In genomic region chr13:110309661-110310524, GRCh38 we compare ENCODE assay signal across 15 cellular contexts. TPM values are rescaled to one million over a fixed set of nuclear protein-coding genes. Genes with fewer than 3 reads are reported as not detected.
DNase-seq lines count a peak whose midpoint lies in the region; ATAC-seq and TF ChIP-seq lines count a peak whose summit lies in the region.
"Had no signal": no experiment of that assay in that cellular context is flagged by ENCODE, and none has a peak within 500 bp of the region (broad histone marks: within the 10 kb centered on the region; RNA-seq: fewer than 3 reads in every experiment).

No MANE protein-coding gene starts in this region.

- no peak for DNase-seq in HFF-Myc (ENCODE audit: extremely low read depth, low read depth)
- no peak for DNase-seq in chondrocyte (ENCODE audit: low spot score)
- DNase-seq in lower lobe of right lung, result no peak
- no peak for DNase-seq in NCI-H510A (lab: John Stamatoyannopoulos, UW)
- no peak for DNase-seq in SHP77 (lab: John Stamatoyannopoulos, UW)
- no peak for DNase-seq in posterior cingulate gyrus
- DNase-seq: activated naive CD4-positive, alpha-beta T cell treated with anti-CD3 and anti-CD28 coated beads for 36 hours; dermis blood vessel endothelial cell; EL; Kasumi-1; T-helper 17 cell had no signal

- H3K36me3 ChIP-seq in lower lobe of right lung (no peaks in the 10 kb centered on the region), skeletal muscle tissue (ENCODE audit: control insufficient read depth in 3 of 3, insufficient read depth in 3 of 3, low read length in 3 of 3) (peaks cover 0 to 4% (median 0%) of the 10 kb centered on the region in 3 donors)

- TF ChIP-seq CTCF in HFF-Myc (IDR thresholded peaks at IDR 0.05; ENCODE audit: low read depth, low read length, missing control alignments) (no peak), chondrocyte (IDR thresholded peaks at IDR 0.05) (no peak), lower lobe of right lung (IDR thresholded peaks at IDR 0.05) (no peak)

- no peaks in the 10 kb centered on the region for H3K9me3 Mint-ChIP-seq in chondrocyte (ENCODE audit: low read depth)
- H3K9me3 Mint-ChIP-seq: activated naive CD4-positive, alpha-beta T cell treated with anti-CD3 and anti-CD28 coated beads for 36 hours had no signal

- H3K4me3 ChIP-seq in HFF-Myc (replicated peaks; ENCODE audit: low read depth, low read length) (peak overlapping the region; percentile 87), lower lobe of right lung (peak overlapping the region; percentile 78), skeletal muscle tissue (ENCODE audit: low read length in 3 of 3) (peak overlapping the region; percentile 79 to 93 (median 81))

- no peaks in the 10 kb centered on the region for H3K27me3 Mint-ChIP-seq in chondrocyte (ENCODE audit: low read depth)

- H3K9ac ChIP-seq in skeletal muscle tissue (ENCODE audit: low read depth in 1 of 3, low read length in 3 of 3), result peak overlapping the region in 1 of 3 donors; percentile 85

- H3K36me3 Mint-ChIP-seq in chondrocyte (ENCODE audit: low read depth), result peaks cover 52% of the 10 kb centered on the region

- H3K4me3 Mint-ChIP-seq in chondrocyte (ENCODE audit: unreplicated experiment), result peak overlapping the region; percentile 94
- H3K4me3 Mint-ChIP-seq: activated naive CD4-positive, alpha-beta T cell treated with anti-CD3 and anti-CD28 coated beads for 36 hours; T-helper 17 cell had no signal

- H3K4me1 ChIP-seq in lower lobe of right lung, result peaks cover 32% of the 10 kb centered on the region
- peaks cover 32 to 42% (median 37%) of the 10 kb centered on the region in 3 donors for H3K4me1 ChIP-seq in skeletal muscle tissue (ENCODE audit: control insufficient read depth in 3 of 3, insufficient read depth in 3 of 3, low read length in 3 of 3)

- ATAC-seq in lower lobe of right lung (no peak), GM19395 (IDR thresholded peaks at IDR 0.05; ENCODE audit: unreplicated experiment) (no peak)
- ATAC-seq: HCT116, T-helper 17 cell had no signal

- peak overlapping the region; percentile 97 for H3K27ac Mint-ChIP-seq in chondrocyte (ENCODE audit: unreplicated experiment)
- H3K27ac Mint-ChIP-seq: activated naive CD4-positive, alpha-beta T cell treated with anti-CD3 and anti-CD28 coated beads for 36 hours; T-helper 17 cell had no signal

- intact Hi-C loops in lower lobe of right lung (cut with DNase I) (loop anchor here (10.0 kb wide), 1 partner anchor 75 kb away; no protein-coding TSS in a partner anchor), posterior cingulate gyrus (cut with DNase I) (loop anchor here (10.0 kb wide), 2 partner anchors 55 to 105 kb away; no protein-coding TSS in a partner anchor)

- H3K9me3 ChIP-seq in lower lobe of right lung, result no peaks in the 10 kb centered on the region
- no peaks in the 10 kb centered on the region for H3K9me3 ChIP-seq in skeletal muscle tissue (ENCODE audit: control insufficient read depth in 3 of 3, low read length in 3 of 3)

- H3K27me3 ChIP-seq in lower lobe of right lung (ENCODE audit: low read depth) (peaks cover 20% of the 10 kb centered on the region), skeletal muscle tissue (ENCODE audit: control insufficient read depth in 3 of 3, insufficient read depth in 3 of 3, low read length in 3 of 3) (peaks cover 28 to 55% (median 40%) of the 10 kb centered on the region in 3 donors)

- peaks cover 60% of the 10 kb centered on the region for H3K4me1 Mint-ChIP-seq in chondrocyte (ENCODE audit: low read depth)

- H3K27ac ChIP-seq in lower lobe of right lung (peak overlapping the region; percentile 93), skeletal muscle tissue (ENCODE audit: low read depth, low read length) (peak overlapping the region; percentile 85)
- H3K27ac ChIP-seq: C4-2B had no signal

RNA-seq across cellular contexts. Expression of gene COL4A2, which starts 2.8 kb away (rescaled TPM):
- total RNA-seq in chondrocyte (1,370 to 2,411 TPM (median 2,366 TPM) in 3 replicates), lower lobe of right lung (185 TPM), skeletal muscle tissue (511 TPM)
- total RNA-seq: activated naive CD4-positive, alpha-beta T cell treated with anti-CD3 and anti-CD28 coated beads for 36 hours had no signal

RNA-seq across cellular contexts. Expression of gene COL4A1, which starts 2.9 kb away (rescaled TPM):
- total RNA-seq in chondrocyte (2,319 to 5,210 TPM (median 5,209 TPM) in 3 replicates), lower lobe of right lung (161 TPM), skeletal muscle tissue (774 TPM)
